8 cellular contexts compared by ENCODE assay signal in the genomic region with DNA sequence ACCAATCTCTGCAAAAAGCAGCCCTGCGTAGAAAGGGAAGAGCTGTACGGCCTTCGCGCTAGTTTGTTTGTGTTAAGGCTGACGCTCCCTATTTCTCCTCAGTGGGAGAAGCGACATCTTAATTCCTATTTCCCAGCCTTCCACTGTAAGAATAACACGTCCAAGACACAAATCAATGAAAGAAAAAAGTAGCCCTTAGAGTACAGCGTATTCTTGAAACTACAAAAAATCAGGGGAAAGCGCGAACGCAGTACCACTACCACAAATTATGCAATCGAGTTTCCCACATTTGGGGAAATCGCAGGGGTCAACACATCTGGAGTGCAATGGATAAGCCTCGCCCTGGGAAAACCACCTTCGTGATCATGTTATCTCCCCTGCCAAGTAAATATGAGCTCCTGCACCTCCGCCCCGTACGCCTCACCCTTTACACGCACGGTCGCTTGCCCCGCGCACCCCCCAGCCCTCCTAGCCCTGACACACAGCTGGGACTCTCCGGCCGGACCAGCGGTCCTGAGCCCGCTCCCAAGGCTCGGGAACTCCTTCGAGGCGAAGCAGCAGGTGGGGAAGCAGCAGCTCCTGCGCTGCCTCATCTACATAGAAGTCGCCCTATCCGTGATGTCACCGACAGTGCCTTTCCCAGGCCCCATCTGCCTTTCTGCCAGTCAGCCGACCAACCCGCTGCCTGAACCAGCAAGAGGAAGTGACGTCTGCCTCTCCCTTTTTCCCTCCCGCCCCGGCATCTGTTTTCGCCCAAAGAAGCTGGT.
DNase-seq lines count a peak whose midpoint lies in the region; ATAC-seq and TF ChIP-seq lines count a peak whose summit lies in the region.

No MANE protein-coding gene starts in this region.

- H3K36me3 Mint-ChIP-seq in activated CD8-positive, alpha-beta T cell treated with anti-CD3 and anti-CD28 coated beads, Interleukin-2, amount 10 ng/mL, durations not matched to agents 7 days and 5 days (ENCODE audit: low read depth), result no peaks in the 10 kb centered on the region

- no peaks in the 10 kb centered on the region for H3K9me3 Mint-ChIP-seq in activated CD8-positive, alpha-beta T cell treated with anti-CD3 and anti-CD28 coated beads, Interleukin-2, amount 10 ng/mL, durations not matched to agents 7 days and 5 days (ENCODE audit: insufficient read depth)

- CTCF ChIA-PET in activated CD8-positive, alpha-beta T cell treated with anti-CD3 and anti-CD28 coated beads, Interleukin-2, amount 10 ng/mL, durations not matched to agents 7 days and 5 days (lab: Charles Lee), result interaction anchor here (0.9 to 1.7 kb wide), 7 partner anchors 13 to 24 kb away, joined by 3 to 8 read pairs (median 4); no protein-coding TSS in a partner anchor

- TF ChIP-seq CTCF in lower leg skin (IDR thresholded peaks at IDR 0.05), result no peak

- POLR2A ChIA-PET in activated CD8-positive, alpha-beta T cell treated with anti-CD3 and anti-CD28 coated beads, Interleukin-2, amount 10 ng/mL, durations not matched to agents 7 days and 5 days (lab: Charles Lee), result interaction anchor here (0.6 to 1.9 kb wide), 18 partner anchors 9 to 134 kb away, joined by 3 to 68 read pairs (median 4); no protein-coding TSS in a partner anchor

- H3K27ac Mint-ChIP-seq in activated CD8-positive, alpha-beta T cell treated with anti-CD3 and anti-CD28 coated beads, Interleukin-2, amount 10 ng/mL, durations not matched to agents 7 days and 5 days, result peak overlapping the region; percentile 99

- intact Hi-C loops in lower leg skin (cut with DNase I; ENCODE audit: low total_unique reads), result no loop called here

- peak overlapping the region; percentile 32 for H3K4me3 ChIP-seq in lower leg skin (ENCODE audit: low read depth, poor library complexity, severe bottlenecking)

- H3K4me1 Mint-ChIP-seq in activated CD8-positive, alpha-beta T cell treated with anti-CD3 and anti-CD28 coated beads, Interleukin-2, amount 10 ng/mL, durations not matched to agents 7 days and 5 days (ENCODE audit: low read depth), result peaks cover 51% of the 10 kb centered on the region

- peak overlapping the region; percentile 93 for H3K4me3 Mint-ChIP-seq in activated CD8-positive, alpha-beta T cell treated with anti-CD3 and anti-CD28 coated beads, Interleukin-2, amount 10 ng/mL, durations not matched to agents 7 days and 5 days

- WGBS in lower leg skin, 2 donors, result 6 to 11% methylated on average over 40 of the region's 40 CpGs

- DNase-seq in DMS53 (lab: John Stamatoyannopoulos, UW), result peak; percentile 97
- peak; percentile 82 for DNase-seq in HCEC 1CT
- peak; percentile 34 to 74 for DNase-seq in NCI-H524 (lab: John Stamatoyannopoulos, UW)
- peak; percentile 93 for DNase-seq in activated CD8-positive, alpha-beta T cell treated with anti-CD3 and anti-CD28 coated beads, Interleukin-2, amount 10 ng/mL, durations not matched to agents 7 days and 5 days
- peak; percentile 88 for DNase-seq in ecto neural progenitor cell (ENCODE audit: low spot score)
- DNase-seq in lower leg skin (ENCODE audit: low spot score in 2 of 2), result peak; percentile 87 to 97
- peak; percentile 82 for DNase-seq in stimulated activated CD4-positive, alpha-beta T cell treated with anti-CD3 and anti-CD28 coated beads, Interleukin-4, amount 100 ng/mL, for 1 hour
- DNase-seq in T1000 (lab: John Stamatoyannopoulos, UW), result no peak

- H3K27me3 Mint-ChIP-seq in activated CD8-positive, alpha-beta T cell treated with anti-CD3 and anti-CD28 coated beads, Interleukin-2, amount 10 ng/mL, durations not matched to agents 7 days and 5 days (ENCODE audit: low read depth), result no peaks in the 10 kb centered on the region

- no peak for TF ChIP-seq POLR2A in lower leg skin (IDR thresholded peaks at IDR 0.05)

- ATAC-seq in activated CD8-positive, alpha-beta T cell treated with anti-CD3 and anti-CD28 coated beads, Interleukin-2, amount 10 ng/mL, durations not matched to agents 7 days and 5 days, result peak; percentile 92
